2 cellular contexts compared by ENCODE assay signal in genomic region chr10:22429146-22429545, GRCh38.
A peak's percentile ranks its signal among the peaks of the same experiment; 100 is the strongest.
TF ChIP-seq lines count a peak whose summit lies in the region.

No MANE protein-coding gene starts in this region.

TF ChIP-seq in HEK293, 187 proteins besides CTCF, POLR2A, EP300 and RAD21 (continued from another document and continues in another):
- TF ChIP-seq ZNF580 (tag by site-specific recombination; IDR thresholded peaks at IDR 0.05) (0 out of 2 replicates have a peak, but pooled peaks have one; percentile 25), ZFP41 (tag by site-specific recombination; IDR thresholded peaks at IDR 0.05; ENCODE audit: borderline replicate concordance) (no peak), ZNF202 (tag by site-specific recombination; IDR thresholded peaks at IDR 0.05; ENCODE audit: borderline replicate concordance) (no peak), ZNF239 (tag by site-specific recombination; IDR thresholded peaks at IDR 0.05) (no peak), ZSCAN18 (tag by site-specific recombination; IDR thresholded peaks at IDR 0.05) (no peak), IKZF3 (tag by site-specific recombination; IDR thresholded peaks at IDR 0.05) (peak; percentile 43), MEIS1 (CRISPR knock-in tag; IDR thresholded peaks at IDR 0.05; ENCODE audit: borderline replicate concordance) (no peak), SETDB1 (IDR thresholded peaks at IDR 0.05; ENCODE audit: insufficient read length, low read length) (no peak), ZNF621 (tag by site-specific recombination; IDR thresholded peaks at IDR 0.05) (no peak), ZNF214 (tag by site-specific recombination; IDR thresholded peaks at IDR 0.05; ENCODE audit: borderline replicate concordance) (no peak), ZBTB10 (tag by site-specific recombination; IDR thresholded peaks at IDR 0.05) (no peak), PATZ1 (tag by site-specific recombination; IDR thresholded peaks at IDR 0.05) (no peak), ZNF280C (tag by site-specific recombination; IDR thresholded peaks at IDR 0.05) (no peak), ZNF341 (tag by site-specific recombination; IDR thresholded peaks at IDR 0.05; ENCODE audit: low read depth) (no peak), ATF2 (tag by site-specific recombination; IDR thresholded peaks at IDR 0.05; ENCODE audit: low read depth) (no peak), ZNF473 (tag by site-specific recombination; IDR thresholded peaks at IDR 0.05) (no peak), ZNF16 (tag by site-specific recombination; IDR thresholded peaks at IDR 0.05; ENCODE audit: low read depth) (no peak)

TF ChIP-seq in K562, 482 proteins besides CTCF, POLR2A, EP300 and RAD21 (continued from another document):
- 0 out of 4 replicates have a peak, but pooled peaks of 1 of the 2 experiments have one; percentile 23 for TF ChIP-seq KDM1A (IDR thresholded peaks at IDR 0.05)
- TF ChIP-seq DPF2 (IDR thresholded peaks at IDR 0.05) = peak; percentile 61; the same call in 1 of the 2 replicates
- TF ChIP-seq SOX6 (IDR thresholded peaks at IDR 0.05) = peak; percentile 39; the same call in 1 of the 2 replicates
- TF ChIP-seq FOSL1 (tag; conservative IDR thresholded peaks at IDR 0.05) = peak; percentile 43; the same call in 1 of the 2 replicates
- no peak for TF ChIP-seq RBM25 (IDR thresholded peaks at IDR 0.05; ENCODE audit: low read depth, low read length, severe bottlenecking)
- peak; percentile 55; the same call in 1 of the 2 replicates for TF ChIP-seq ZNF592 (IDR thresholded peaks at IDR 0.05)
- TF ChIP-seq ETV1 (tag; conservative IDR thresholded peaks at IDR 0.05; ENCODE audit: low read depth) = peak; percentile 57; the same call in 1 of the 2 replicates
- TF ChIP-seq MNT (conservative IDR thresholded peaks at IDR 0.05) = 0 out of 4 replicates have a peak, but pooled peaks of 1 of the 2 experiments have one; percentile 26
- peak; percentile 66 for TF ChIP-seq GABPA (tag; conservative IDR thresholded peaks at IDR 0.05; ENCODE audit: low read depth)
- TF ChIP-seq NR2C2 (CRISPR knock-in tag; IDR thresholded peaks at IDR 0.05) = no peak
- peak; percentile 69 for TF ChIP-seq NR2C2 (tag; IDR thresholded peaks at IDR 0.05)
- TF ChIP-seq MEIS2 (IDR thresholded peaks at IDR 0.05; ENCODE audit: partially characterized antibody) = peak; percentile 95
- TF ChIP-seq POLR2G (IDR thresholded peaks at IDR 0.05; ENCODE audit: low read depth, low read length) = no peak
- no peak for TF ChIP-seq PBX2 (CRISPR knock-in tag; IDR thresholded peaks at IDR 0.05; ENCODE audit: low read depth)
- peak; percentile 59; the same call in 1 of the 2 replicates for TF ChIP-seq PBX2 (tag; conservative IDR thresholded peaks at IDR 0.05; ENCODE audit: low read depth)
- peak; percentile 54 for TF ChIP-seq NR2C1 (IDR thresholded peaks at IDR 0.05)
- peak; percentile 73; the same call in 1 of the 2 replicates for TF ChIP-seq NR2C1 (tag; IDR thresholded peaks at IDR 0.05)
- peak in 1 of 2 experiments; percentile 86; a peak in 2 of 4 replicates for TF ChIP-seq FOXA3 (CRISPR knock-in tag; conservative IDR thresholded peaks at IDR 0.05 in 1 of 2, IDR thresholded peaks at IDR 0.05 in 1 of 2)
- peak; percentile 36; the same call in 1 of the 2 replicates for TF ChIP-seq LEF1 (IDR thresholded peaks at IDR 0.05)
- TF ChIP-seq SMARCA4 (IDR thresholded peaks at IDR 0.05) = peak; percentile 59; the same call in 1 of the 2 replicates
- TF ChIP-seq MIER1 (IDR thresholded peaks at IDR 0.05; ENCODE audit: low read depth) = no peak
- no peak for TF ChIP-seq ID3 (CRISPR knock-in tag; IDR thresholded peaks at IDR 0.05)
- 0 out of 2 replicates have a peak, but pooled peaks have one; percentile 27 for TF ChIP-seq ID3 (tag; IDR thresholded peaks at IDR 0.05)
- TF ChIP-seq ARID1B (IDR thresholded peaks at IDR 0.05) = peak; percentile 48; the same call in 1 of the 2 replicates
- peak; percentile 87 for TF ChIP-seq PKNOX1 (IDR thresholded peaks at IDR 0.05)
- TF ChIP-seq RCOR1 (IDR thresholded peaks at IDR 0.05; ENCODE audit: borderline replicate concordance in 1 of 2, low read depth in 2 of 2, low read length in 2 of 2) = 0 out of 4 replicates have a peak, but pooled peaks of 1 of the 2 experiments have one; percentile 9
TF ChIP-seq in K562: peak in this region for 22.
